Comparison of ENCODE assay signal across 24 cellular contexts in the genomic region with DNA sequence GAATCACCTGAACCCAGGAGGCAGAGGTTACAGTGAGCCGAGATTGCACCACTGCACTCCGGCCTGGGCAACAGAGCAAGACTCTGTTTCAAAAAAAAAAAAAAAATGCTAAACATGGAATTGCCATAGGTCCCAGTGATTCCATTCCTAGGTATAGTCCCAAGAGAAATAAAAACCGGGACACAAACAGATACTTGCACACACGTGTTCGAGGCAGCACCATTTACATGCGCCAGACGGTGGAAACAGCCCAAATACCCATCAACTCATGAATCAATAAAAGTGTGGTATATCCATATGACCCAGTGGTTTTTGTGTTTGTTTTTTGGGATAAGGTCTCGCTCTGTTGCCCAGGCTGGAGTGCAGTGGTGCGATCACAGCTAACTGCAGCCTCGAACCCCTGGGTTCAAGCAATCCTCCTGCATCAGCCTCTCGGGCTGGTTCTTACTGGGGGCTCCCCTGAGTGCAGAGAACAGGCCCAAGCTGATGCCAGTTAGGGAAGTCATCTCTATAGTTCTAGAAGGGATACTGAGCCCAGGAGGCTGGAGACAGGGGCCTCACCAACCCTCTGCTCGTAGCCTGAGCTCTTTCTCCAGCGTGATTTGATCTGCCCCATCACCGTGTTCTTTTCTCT. TPM values are rescaled to one million over a fixed set of nuclear protein-coding genes. Genes with fewer than 3 reads are reported as not detected.
DNase-seq lines count a peak whose midpoint lies in the region; ATAC-seq and TF ChIP-seq lines count a peak whose summit lies in the region.
"Had no signal": no experiment of that assay in that cellular context is flagged by ENCODE, and none has a peak within 500 bp of the region (broad histone marks: within the 10 kb centered on the region; RNA-seq: fewer than 3 reads in every experiment).

No MANE protein-coding gene starts in this region.

- H3K4me1 Mint-ChIP-seq in natural killer cell, result peaks cover 74 to 79% of the 10 kb centered on the region in 2 donors
- peaks cover 54 to 60% of the 10 kb centered on the region in 2 donors for H3K4me1 Mint-ChIP-seq in natural killer cell treated with Interleukin-12 subunit alpha and Interleukin-12 subunit beta and Interleukin-15 and Interleukin-18, amount 100 ng/mL, for 72 hours (ENCODE audit: low read depth in 2 of 2)
- H3K4me1 Mint-ChIP-seq in T-cell, result peaks cover 65 to 73% (median 69%) of the 10 kb centered on the region in 3 donors
- peaks cover 43 to 71% (median 52%) of the 10 kb centered on the region in 3 donors for H3K4me1 Mint-ChIP-seq in naive B cell

- no peaks in the 10 kb centered on the region for H3K9me3 Mint-ChIP-seq in natural killer cell
- H3K9me3 Mint-ChIP-seq in natural killer cell treated with Interleukin-12 subunit alpha and Interleukin-12 subunit beta and Interleukin-15 and Interleukin-18, amount 100 ng/mL, for 72 hours, result no peaks in the 10 kb centered on the region
- no peaks in the 10 kb centered on the region for H3K9me3 Mint-ChIP-seq in T-cell
- peaks cover 0 to 7% (median 0%) of the 10 kb centered on the region in 7 donors for H3K9me3 Mint-ChIP-seq in naive B cell

- CTCF ChIA-PET in T-cell (lab: Charles Lee), result no interaction called here

- H3K4me3 Mint-ChIP-seq in natural killer cell, result no peak overlapping the region
- H3K4me3 Mint-ChIP-seq in natural killer cell treated with Interleukin-12 subunit alpha and Interleukin-12 subunit beta and Interleukin-15 and Interleukin-18, amount 100 ng/mL, for 72 hours, result no peak overlapping the region
- peak overlapping the region in 1 of 3 donors; percentile 40 for H3K4me3 Mint-ChIP-seq in T-cell
- peak overlapping the region in 1 of 8 donors; percentile 43 for H3K4me3 Mint-ChIP-seq in naive B cell

- H3K36me3 Mint-ChIP-seq in natural killer cell (peaks cover 13% of the 10 kb centered on the region), T-cell (peaks cover 17% of the 10 kb centered on the region), naive B cell (peaks cover 7 to 12% of the 10 kb centered on the region in 2 donors)
- no peaks in the 10 kb centered on the region for H3K36me3 Mint-ChIP-seq in natural killer cell treated with Interleukin-12 subunit alpha and Interleukin-12 subunit beta and Interleukin-15 and Interleukin-18, amount 100 ng/mL, for 72 hours

- intact Hi-C loops in natural killer cell (cut with micrococcal nuclease), result no loop called here

- ATAC-seq in natural killer cell, result no peak
- ATAC-seq in natural killer cell treated with Interleukin-12 subunit alpha and Interleukin-12 subunit beta and Interleukin-15 and Interleukin-18, amount 100 ng/mL, for 72 hours, result no peak
- no peak for ATAC-seq in T-cell (replicated peaks in 1 of 4)
- ATAC-seq in naive B cell (ENCODE audit: low read depth in 2 of 2), result no peak
- no peak for ATAC-seq in HG03342 (IDR thresholded peaks at IDR 0.05; ENCODE audit: unreplicated experiment)
- ATAC-seq: GM12878 had no signal

- no peak for DNase-seq in natural killer cell
- no peak for DNase-seq in natural killer cell treated with Interleukin-12 subunit alpha and Interleukin-12 subunit beta and Interleukin-15 and Interleukin-18, amount 100 ng/mL, for 72 hours (ENCODE audit: low spot score)
- DNase-seq in T-cell, result no peak
- DNase-seq in naive B cell, result no peak
- DNase-seq in COLO668 (lab: John Stamatoyannopoulos, UW; ENCODE audit: unreplicated experiment), result no peak
- no peak for DNase-seq in DMS53 (lab: John Stamatoyannopoulos, UW)
- DNase-seq: AML-193, C1 segment of cervical spinal cord, COR-L47, DMS79, EL, GDM1, GM23248, H7, MM.1S, NCI-H1417, NCI-H1694, NCI-H2029 treated with DMSO at 0.1 percent for 48 hours, NCI-H446 treated with DMSO at 0.1 percent for 48 hours, NCI-H526, PC-9, Right ventricle myocardium superior had no signal

- peak overlapping the region; percentile 98 to 99 for H3K27ac Mint-ChIP-seq in natural killer cell
- peak overlapping the region in 1 of 2 donors; percentile 17 for H3K27ac Mint-ChIP-seq in natural killer cell treated with Interleukin-12 subunit alpha and Interleukin-12 subunit beta and Interleukin-15 and Interleukin-18, amount 100 ng/mL, for 72 hours
- peak overlapping the region; percentile 34 to 76 for H3K27ac Mint-ChIP-seq in T-cell
- peak overlapping the region in 4 of 6 donors; percentile 65 to 82 (median 74) for H3K27ac Mint-ChIP-seq in naive B cell

- POLR2A ChIA-PET in T-cell (lab: Charles Lee), result interaction anchor here in 1 of 2 donors (1.3 kb wide), 1 partner anchor 9 kb away, joined by 4 read pairs; no protein-coding TSS in a partner anchor

- no peak for TF ChIP-seq CTCF in natural killer cell (IDR thresholded peaks at IDR 0.05)

- H3K27me3 Mint-ChIP-seq in natural killer cell (ENCODE audit: low read depth in 2 of 2), result no peaks in the 10 kb centered on the region
- peaks cover 0 to 2% of the 10 kb centered on the region in 2 donors for H3K27me3 Mint-ChIP-seq in natural killer cell treated with Interleukin-12 subunit alpha and Interleukin-12 subunit beta and Interleukin-15 and Interleukin-18, amount 100 ng/mL, for 72 hours
- H3K27me3 Mint-ChIP-seq in T-cell, result no peaks in the 10 kb centered on the region
- H3K27me3 Mint-ChIP-seq in naive B cell, result no peaks in the 10 kb centered on the region

RNA-seq across cellular contexts. Expression of gene KLF2, which starts 8.5 kb away (rescaled TPM):
- 100 to 1,000 TPM; 246 to 645 (median 377) TPM for total RNA-seq in natural killer cell
- 1 to 10 TPM; 3.4 to 6.7 TPM for total RNA-seq in natural killer cell treated with Interleukin-12 subunit alpha and Interleukin-12 subunit beta and Interleukin-15 and Interleukin-18, amount 100 ng/mL, for 72 hours
- total RNA-seq in T-cell, result 100 to 1,000 TPM; 612 to 721 (median 621) TPM
- 100 to 1,000 TPM; 145 to 413 (median 248) TPM for polyA plus RNA-seq in naive B cell (ENCODE audit: low read depth in 6 of 6)
- total RNA-seq: H7 had no signal

Comparison
In these comparisons a context has a peak if more than half of its experiments do, and no peak if none do; other contexts are left out.
1. RNA of gene KLF2, which starts 8.5 kb away (total RNA-seq): 612 to 721 TPM in T-cell and 246 to 645 TPM in natural killer cell; 3.4 to 6.7 TPM in natural killer cell treated with Interleukin-12 subunit alpha and Interleukin-12 subunit beta and Interleukin-15 and Interleukin-18, amount 100 ng/mL, for 72 hours; every median in the first group is over 10 times any median in the second.